26 cellular contexts compared by ENCODE assay signal in genomic region chr5:24635217-24635616, GRCh38.
"Had no signal": no experiment of that assay in that cellular context is flagged by ENCODE, and none has a peak within 500 bp of the region (broad histone marks: within the 10 kb centered on the region; RNA-seq: fewer than 3 reads in every experiment).

No MANE protein-coding gene starts in this region.

- ATAC-seq: heart right ventricle; left ventricle myocardium superior; lower lobe of right lung; natural killer cell; psoas muscle; right cardiac atrium; stimulated activated effector memory CD8-positive, alpha-beta T cell treated with anti-CD3 and anti-CD28 coated beads, Interleukin-12 subunit alpha, Interleukin-12 subunit beta, amount 100 ng/mL, for 72 hours had no signal

- H3K9me3 Mint-ChIP-seq: type B pancreatic cell had no signal

- H3K36me3 Mint-ChIP-seq: natural killer cell; stimulated activated effector memory CD8-positive, alpha-beta T cell treated with anti-CD3 and anti-CD28 coated beads, Interleukin-12 subunit alpha, Interleukin-12 subunit beta, amount 100 ng/mL, for 72 hours; type B pancreatic cell had no signal

- H3K4me3 Mint-ChIP-seq: natural killer cell; stimulated activated effector memory CD8-positive, alpha-beta T cell treated with anti-CD3 and anti-CD28 coated beads, Interleukin-12 subunit alpha, Interleukin-12 subunit beta, amount 100 ng/mL, for 72 hours; type B pancreatic cell had no signal

- H3K4me1 Mint-ChIP-seq: natural killer cell; stimulated activated effector memory CD8-positive, alpha-beta T cell treated with anti-CD3 and anti-CD28 coated beads, Interleukin-12 subunit alpha, Interleukin-12 subunit beta, amount 100 ng/mL, for 72 hours had no signal

- H3K27me3 Mint-ChIP-seq: type B pancreatic cell had no signal

- H3K36me3 ChIP-seq: esophagus squamous epithelium, heart right ventricle, lower lobe of right lung, ovary, sigmoid colon, stomach, tibial artery had no signal

- H3K4me3 ChIP-seq: esophagus squamous epithelium, heart right ventricle, lower lobe of right lung, ovary, psoas muscle, sigmoid colon, stomach, testis, tibial artery had no signal

- DNase-seq: effector CD8-positive, alpha-beta T cell; erythroblast; esophagus squamous epithelium; foreskin melanocyte; glutamatergic neuron; heart right ventricle; hippocampal formation; islet precursor cell; kidney glomerular epithelial cell; left ventricle myocardium superior; lower lobe of right lung; natural killer cell; occipital lobe; ovary; posterior cingulate gyrus; psoas muscle; right cardiac atrium; sigmoid colon; stimulated activated CD4-positive, alpha-beta T cell treated with anti-CD3 and anti-CD28 coated beads, Interleukin-2, amount 100 ng/mL, for 24 hours; stimulated activated CD4-positive, alpha-beta T cell treated with anti-CD3 and anti-CD28 coated beads, Interleukin-4, amount 100 ng/mL, for 24 hours; stimulated activated naive CD4-positive, alpha-beta T cell treated with Interleukin-2 at 50 U/mL for 16 hours; stomach; testis; tibial artery had no signal

- H3K27ac Mint-ChIP-seq: natural killer cell; stimulated activated effector memory CD8-positive, alpha-beta T cell treated with anti-CD3 and anti-CD28 coated beads, Interleukin-12 subunit alpha, Interleukin-12 subunit beta, amount 100 ng/mL, for 72 hours; type B pancreatic cell had no signal

- H3K9me3 ChIP-seq: esophagus squamous epithelium, heart right ventricle, lower lobe of right lung, ovary, psoas muscle, sigmoid colon, stomach, testis, tibial artery had no signal

- H3K27ac ChIP-seq: esophagus squamous epithelium, heart right ventricle, lower lobe of right lung, ovary, psoas muscle, sigmoid colon, stomach, testis, tibial artery had no signal

- H3K27me3 ChIP-seq: esophagus squamous epithelium, ovary, stomach, testis, tibial artery had no signal

- H3K4me1 ChIP-seq: esophagus squamous epithelium, heart right ventricle, lower lobe of right lung, psoas muscle, sigmoid colon, stomach, testis, tibial artery had no signal
